22 cellular contexts compared by ENCODE assay signal in the genomic region with DNA sequence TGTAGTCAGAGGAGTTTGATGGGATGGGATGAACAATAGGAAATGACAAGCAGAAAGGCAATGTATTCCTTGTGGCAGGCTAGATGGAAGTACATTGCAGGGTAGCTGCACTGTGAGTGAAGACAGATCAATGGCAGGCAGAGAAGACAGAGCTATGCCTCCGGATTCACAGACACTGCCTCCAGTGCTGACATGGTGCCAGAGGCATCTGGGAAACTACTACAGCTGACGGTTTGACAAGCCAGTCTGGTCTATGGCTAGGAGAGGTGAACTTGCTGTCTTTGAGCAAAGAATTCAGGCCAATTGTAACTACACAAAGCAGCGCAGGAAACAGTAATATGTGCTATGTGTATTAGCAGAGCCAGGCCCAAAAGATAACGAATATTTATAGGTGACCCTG.
"Had no signal": no experiment of that assay in that cellular context is flagged by ENCODE, and none has a peak within 500 bp of the region (broad histone marks: within the 10 kb centered on the region; RNA-seq: fewer than 3 reads in every experiment).

No MANE protein-coding gene starts in this region.

- DNase-seq: effector memory CD8-positive, alpha-beta T cell; erythroblast; kidney; natural killer cell; occipital lobe; ovary; right lobe of liver; small intestine; stimulated activated CD4-positive, alpha-beta T cell treated with anti-CD3 and anti-CD28 coated beads, Interleukin-15, amount 100 ng/mL, for 24 hours; stimulated activated CD4-positive, alpha-beta T cell treated with anti-CD3 and anti-CD28 coated beads, Interleukin-2, amount 100 ng/mL, for 48 hours; stimulated activated naive B cell treated with anti-CD40 and anti-IgM and Interleukin-4, amounts not matched to agents 10 μg/mL and 1 μg/mL and 100 μg/mL, for 72 hours; transverse colon; upper lobe of right lung had no signal

- FAIRE-seq: endometrium, frontal cortex, kidney, small intestine had no signal

- H3K4me1 ChIP-seq: right lobe of liver, transverse colon, upper lobe of right lung, vagina had no signal

- H3K36me3 ChIP-seq: ovary, right lobe of liver, thoracic aorta, transverse colon, upper lobe of right lung, vagina had no signal

- H3K4me3 Mint-ChIP-seq: effector memory CD8-positive, alpha-beta T cell; memory B cell; natural killer cell; stimulated activated naive B cell treated with anti-CD40 and anti-IgM and Interleukin-4, amounts not matched to agents 10 μg/mL and 1 μg/mL and 100 μg/mL, for 72 hours; stimulated activated naive CD8-positive, alpha-beta T cell treated with anti-CD3 and anti-CD28 coated beads, Interleukin-15, Interleukin-2, amounts not matched to agents 100 ng/mL and 50 ng/mL, for 24 hours had no signal

- H3K27ac Mint-ChIP-seq: effector memory CD8-positive, alpha-beta T cell; memory B cell; natural killer cell; stimulated activated naive B cell treated with anti-CD40 and anti-IgM and Interleukin-4, amounts not matched to agents 10 μg/mL and 1 μg/mL and 100 μg/mL, for 72 hours; stimulated activated naive CD8-positive, alpha-beta T cell treated with anti-CD3 and anti-CD28 coated beads, Interleukin-15, Interleukin-2, amounts not matched to agents 100 ng/mL and 50 ng/mL, for 24 hours had no signal

- H3K27me3 ChIP-seq: ovary, right lobe of liver, transverse colon, upper lobe of right lung, vagina had no signal

- H3K27me3 Mint-ChIP-seq: effector memory CD8-positive, alpha-beta T cell; memory B cell; stimulated activated naive B cell treated with anti-CD40 and anti-IgM and Interleukin-4, amounts not matched to agents 10 μg/mL and 1 μg/mL and 100 μg/mL, for 72 hours; stimulated activated naive CD8-positive, alpha-beta T cell treated with anti-CD3 and anti-CD28 coated beads, Interleukin-15, Interleukin-2, amounts not matched to agents 100 ng/mL and 50 ng/mL, for 24 hours had no signal

- H3K9me3 ChIP-seq: ovary, right lobe of liver, thoracic aorta, transverse colon, upper lobe of right lung, vagina had no signal

- H3K36me3 Mint-ChIP-seq: memory B cell; natural killer cell; stimulated activated naive B cell treated with anti-CD40 and anti-IgM and Interleukin-4, amounts not matched to agents 10 μg/mL and 1 μg/mL and 100 μg/mL, for 72 hours had no signal

- H3K4me1 Mint-ChIP-seq: memory B cell; natural killer cell; stimulated activated naive B cell treated with anti-CD40 and anti-IgM and Interleukin-4, amounts not matched to agents 10 μg/mL and 1 μg/mL and 100 μg/mL, for 72 hours had no signal

- ATAC-seq: effector memory CD8-positive, alpha-beta T cell; left lobe of liver; natural killer cell; right lobe of liver; stimulated activated naive B cell treated with anti-CD40 and anti-IgM and Interleukin-4, amounts not matched to agents 10 μg/mL and 1 μg/mL and 100 μg/mL, for 72 hours; upper lobe of right lung had no signal

- H3K27ac ChIP-seq: coronary artery, ovary, right lobe of liver, thoracic aorta, transverse colon, upper lobe of right lung, vagina had no signal

- H3K4me3 ChIP-seq: coronary artery, lung, ovary, right lobe of liver, thoracic aorta, transverse colon, upper lobe of right lung, vagina had no signal
